ENCODE assay signal across 19 cellular contexts in genomic region chr7:17374654-17375053, GRCh38.
DNase-seq lines count a peak whose midpoint lies in the region; ATAC-seq and TF ChIP-seq lines count a peak whose summit lies in the region.
"Had no signal": no experiment of that assay in that cellular context is flagged by ENCODE, and none has a peak within 500 bp of the region (broad histone marks: within the 10 kb centered on the region; RNA-seq: fewer than 3 reads in every experiment).

No MANE protein-coding gene starts in this region.

- no peak overlapping the region for H2BK120ac ChIP-seq in H9 (ENCODE audit: low read depth, low read length, poor library complexity, severe bottlenecking)

- H3K27me3 ChIP-seq in upper lobe of right lung (no peaks in the 10 kb centered on the region), H9 (ENCODE audit: insufficient read depth, low read length) (no peaks in the 10 kb centered on the region)

- H4K5ac ChIP-seq in H9 (ENCODE audit: insufficient read length, low read depth, low read length), result no peak overlapping the region

- H3K9me3 Mint-ChIP-seq in H9, result no peaks in the 10 kb centered on the region

- no peak overlapping the region for H3K9ac ChIP-seq in H9 (ENCODE audit: extremely low read depth, insufficient read length, low read length)

- H3K79me2 ChIP-seq in H9 (ENCODE audit: insufficient read depth, low read length), result no peaks in the 10 kb centered on the region

- no peaks in the 10 kb centered on the region for H4K20me1 ChIP-seq in H9 (ENCODE audit: control insufficient read depth, insufficient read depth, insufficient read length)

- no peak overlapping the region for H3K27ac ChIP-seq in upper lobe of right lung
- no peak overlapping the region for H3K27ac ChIP-seq in H9 (ENCODE audit: insufficient read length, low read depth, low read length)
- H3K27ac ChIP-seq: C4-2B, SK-N-MC had no signal

- no peak overlapping the region for H2BK20ac ChIP-seq in H9 (ENCODE audit: low read depth, low read length, poor library complexity, severe bottlenecking)

- WGBS in H9 (ENCODE audit: extremely low coverage, insufficient read length, low lambda C conversion rate), result no CpG with 5 or more reads among the region's 5 CpGs

- H3K4me1 ChIP-seq in upper lobe of right lung (peaks cover 22% of the 10 kb centered on the region), H9 (ENCODE audit: insufficient read depth, low read length) (0 out of 2 replicates have a peak, but pooled peaks cover 2% of the 10 kb centered on the region)

- H2BK5ac ChIP-seq in H9 (ENCODE audit: insufficient read length, low read length), result no peak overlapping the region

- H3K4me1 Mint-ChIP-seq in H9, result peaks cover 0 to 4% of the 10 kb centered on the region in 2 experiments; a peak in 1 of 4 replicates

- no peak overlapping the region for H3K23ac ChIP-seq in H9 (ENCODE audit: insufficient read length, low read depth, low read length)

- H3K4ac ChIP-seq in H9 (ENCODE audit: low read depth, low read length), result no peak overlapping the region

- H3K9me3 ChIP-seq in upper lobe of right lung (no peaks in the 10 kb centered on the region), H9 (ENCODE audit: control insufficient read depth, low read depth, low read length) (no peaks in the 10 kb centered on the region)

- no peaks in the 10 kb centered on the region for H3K36me3 ChIP-seq in upper lobe of right lung

- H3K56ac ChIP-seq in H9 (ENCODE audit: insufficient read length, low read depth, low read length), result no peak overlapping the region

- H3K27ac Mint-ChIP-seq in H9, result no peak overlapping the region

- no peak overlapping the region for H3K4me3 Mint-ChIP-seq in H9

- TF ChIP-seq CTCF in astrocyte of the spinal cord (IDR thresholded peaks at IDR 0.05; ENCODE audit: low read depth, low read length), result no peak
- TF ChIP-seq CTCF in upper lobe of right lung (IDR thresholded peaks at IDR 0.05), result no peak
- no peak for TF ChIP-seq CTCF in H9 (conservative IDR thresholded peaks at IDR 0.05)

- H3K4me3 ChIP-seq in astrocyte of the spinal cord (ENCODE audit: low read depth, low read length), result no peak overlapping the region
- H3K4me3 ChIP-seq in upper lobe of right lung, result no peak overlapping the region
- H3K4me3 ChIP-seq: SK-N-MC had no signal

- no peak overlapping the region for H4K91ac ChIP-seq in H9 (ENCODE audit: insufficient read length, low read depth, low read length)

- H3K79me1 ChIP-seq in H9 (ENCODE audit: insufficient read depth, low read depth, low read length, poor library complexity, severe bottlenecking), result no peaks in the 10 kb centered on the region

- H3K23me2 ChIP-seq in H9 (ENCODE audit: insufficient read length, low read depth, low read length, poor library complexity, severe bottlenecking), result no peaks in the 10 kb centered on the region

- DNase-seq in NCI-H748 (lab: John Stamatoyannopoulos, UW; ENCODE audit: unreplicated experiment), result peak; percentile 33
- DNase-seq in NCI-H748 treated with DMSO at 0.1 percent for 48 hours (lab: John Stamatoyannopoulos, UW), result no peak
- DNase-seq in astrocyte of the spinal cord (ENCODE audit: low read depth, low spot score), result peak; percentile 41
- peak; percentile 25 for DNase-seq in kidney tubule cell (ENCODE audit: low spot score)
- DNase-seq in upper lobe of right lung, result no peak
- DNase-seq in H9, result no peak
- DNase-seq in T-helper 9 cell, result no peak
- no peak for DNase-seq in NCI-H1417 (lab: John Stamatoyannopoulos, UW)
- DNase-seq: 8988T, COR-L47, DMS79 treated with DMSO at 0.1 percent for 48 hours, GDM1, Kasumi-1, NCI-H1417 treated with DMSO at 0.1 percent for 48 hours, NCI-H2081, NCI-H526 had no signal

- no peak overlapping the region for H3K18ac ChIP-seq in H9 (ENCODE audit: insufficient read length, low read depth, low read length)

- no peaks in the 10 kb centered on the region for H3K27me3 Mint-ChIP-seq in H9 (ENCODE audit: low read depth)

- intact Hi-C loops in upper lobe of right lung (cut with DNase I), result no loop called here

- H3K14ac ChIP-seq in H9 (ENCODE audit: insufficient read depth, low read length), result no peak overlapping the region

- no peak overlapping the region for H3K4me2 ChIP-seq in H9 (ENCODE audit: insufficient read depth, insufficient read length, low read length)

- H3K36me3 Mint-ChIP-seq in H9 (ENCODE audit: insufficient read depth in 1 of 3, low read depth in 3 of 3), result no peaks in the 10 kb centered on the region

- no peak overlapping the region for H2AFZ ChIP-seq in H9 (ENCODE audit: low read length)

- no peak overlapping the region for H2BK12ac ChIP-seq in H9 (ENCODE audit: insufficient read length, low read depth, low read length)

- no peak overlapping the region for H4K8ac ChIP-seq in H9 (replicated peaks; ENCODE audit: insufficient read length, low read depth, low read length)

- H3T11ph ChIP-seq in H9 (ENCODE audit: low read length), result no peak overlapping the region

- peak; percentile 68 for ATAC-seq in upper lobe of right lung
- ATAC-seq: Right ventricle myocardium inferior had no signal

- no peak overlapping the region for H2BK15ac ChIP-seq in H9 (ENCODE audit: low read depth, low read length)

- H2AK5ac ChIP-seq in H9 (ENCODE audit: insufficient read length, low read length), result no peak overlapping the region

- in situ Hi-C loops in astrocyte of the spinal cord (cut with HindIII; ENCODE audit: low sequenced_read_pairs), result no loop called here

Comparison
In these comparisons a context has a peak if more than half of its experiments do, and no peak if none do; other contexts are left out.
1. DNase-seq: peak in NCI-H748 (single experiment), astrocyte of the spinal cord (single experiment) and kidney tubule cell (single experiment); none in NCI-H748 treated with DMSO at 0.1 percent for 48 hours (single experiment), upper lobe of right lung (single experiment), H9 (single experiment), T-helper 9 cell (single experiment) and NCI-H1417 (0 of 3).